In the genomic region with DNA sequence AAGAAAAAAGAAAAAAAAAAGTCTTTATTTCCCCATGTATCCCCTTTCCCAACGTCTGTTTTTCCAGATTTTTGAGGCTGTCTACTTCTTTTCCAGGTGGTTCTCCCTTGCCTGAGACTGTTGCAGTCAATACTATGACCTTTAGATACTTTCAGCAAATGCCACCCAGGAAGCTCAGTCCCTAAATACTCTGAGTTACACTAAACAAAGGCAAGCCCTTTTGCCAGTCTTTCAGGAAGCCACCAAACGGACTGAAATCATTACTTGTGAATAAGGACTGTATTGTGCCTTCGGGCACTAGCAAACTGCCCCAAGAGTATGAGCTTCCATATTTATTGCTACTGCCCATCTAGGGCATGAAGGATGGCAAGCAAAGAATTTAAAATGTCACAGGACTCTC, we compare ENCODE assay signal across 26 cellular contexts.
"Had no signal": no experiment of that assay in that cellular context is flagged by ENCODE, and none has a peak within 500 bp of the region (broad histone marks: within the 10 kb centered on the region; RNA-seq: fewer than 3 reads in every experiment).

No MANE protein-coding gene starts in this region.

- H3K27me3 ChIP-seq: colonic mucosa, esophagus squamous epithelium, gastroesophageal sphincter, heart left ventricle, hepatocyte, left lung had no signal

- H3K4me3 Mint-ChIP-seq: dendritic cell treated with granulocyte-macrophage colony-stimulating factor and Interleukin-4, amounts not matched to agents 40 ng/mL and 50 ng/mL, for 4 days; effector memory CD8-positive, alpha-beta T cell; endodermal cell; immature natural killer cell; mesothelial cell of epicardium; naive thymus-derived CD4-positive, alpha-beta T cell; natural killer cell had no signal

- H3K4me1 ChIP-seq: colonic mucosa, esophagus squamous epithelium, gastroesophageal sphincter, heart left ventricle, left lung, lower lobe of right lung had no signal

- H3K4me1 Mint-ChIP-seq: immature natural killer cell, mesothelial cell of epicardium, natural killer cell had no signal

- H3K9me3 Mint-ChIP-seq: endodermal cell, mesothelial cell of epicardium had no signal

- ATAC-seq: effector memory CD8-positive, alpha-beta T cell; esophagus mucosa; gastroesophageal sphincter; heart left ventricle; left lung; left ventricle myocardium superior; lower lobe of right lung; naive thymus-derived CD4-positive, alpha-beta T cell; natural killer cell had no signal

- H3K9me3 ChIP-seq: colonic mucosa, esophagus squamous epithelium, gastroesophageal sphincter, heart left ventricle, left lung, lower lobe of right lung had no signal

- H2AFZ ChIP-seq: hepatocyte had no signal

- H3K36me3 ChIP-seq: colonic mucosa, esophagus squamous epithelium, gastroesophageal sphincter, heart left ventricle, left lung, lower lobe of right lung had no signal

- H3K79me2 ChIP-seq: hepatocyte had no signal

- H3K27ac ChIP-seq: colonic mucosa, epithelial cell of prostate, esophagus squamous epithelium, gastroesophageal sphincter, heart left ventricle, hepatocyte, left lung, lower lobe of right lung had no signal

- H3K27ac Mint-ChIP-seq: dendritic cell treated with granulocyte-macrophage colony-stimulating factor and Interleukin-4, amounts not matched to agents 40 ng/mL and 50 ng/mL, for 4 days; effector memory CD8-positive, alpha-beta T cell; endodermal cell; immature natural killer cell; mesothelial cell of epicardium; natural killer cell had no signal

- DNase-seq: colonic mucosa; cortex of kidney; effector CD8-positive, alpha-beta T cell; effector memory CD8-positive, alpha-beta T cell; endodermal cell; erythroblast; esophagus squamous epithelium; foreskin fibroblast; heart left ventricle; hypothalamus; immature natural killer cell; islet precursor cell; kidney; kidney glomerular epithelial cell; left lung; left ventricle myocardium superior; lower lobe of right lung; mesenchymal stem cell; naive thymus-derived CD4-positive, alpha-beta T cell; natural killer cell had no signal

- H3K27me3 Mint-ChIP-seq: dendritic cell treated with granulocyte-macrophage colony-stimulating factor and Interleukin-4, amounts not matched to agents 40 ng/mL and 50 ng/mL, for 4 days; effector memory CD8-positive, alpha-beta T cell had no signal

- H3K36me3 Mint-ChIP-seq: immature natural killer cell; mesothelial cell of epicardium; naive thymus-derived CD4-positive, alpha-beta T cell; natural killer cell had no signal

- H3K4me2 ChIP-seq: hepatocyte had no signal

- H3K4me3 ChIP-seq: colonic mucosa, esophagus squamous epithelium, gastroesophageal sphincter, heart left ventricle, hepatocyte, left lung, lower lobe of right lung had no signal
